Comparison of ENCODE assay signal across 20 cellular contexts in genomic region chr18:63881851-63882250, GRCh38. TPM values are rescaled to one million over a fixed set of nuclear protein-coding genes. Genes with fewer than 3 reads are reported as not detected.
A peak's percentile ranks its signal among the peaks of the same experiment; 100 is the strongest.
DNase-seq lines count a peak whose midpoint lies in the region; ATAC-seq, FAIRE-seq and TF ChIP-seq lines count a peak whose summit lies in the region.
"Had no signal": no experiment of that assay in that cellular context is flagged by ENCODE, and none has a peak within 500 bp of the region (broad histone marks: within the 10 kb centered on the region; RNA-seq: fewer than 3 reads in every experiment).

No MANE protein-coding gene starts in this region.

- no peaks in the 10 kb centered on the region for H3K4me1 Mint-ChIP-seq in WTC11
- H3K4me1 Mint-ChIP-seq: activated naive CD8-positive, alpha-beta T cell treated with anti-CD3 and anti-CD28 coated beads, Interleukin-2, amount 10 ng/mL, durations not matched to agents 7 days and 5 days had no signal

- peaks cover 80% of the 10 kb centered on the region for H3K4me1 ChIP-seq in keratinocyte (ENCODE audit: control insufficient read depth, extremely low read depth, insufficient read depth, low read length)
- peaks cover 0 to 9% (median 0%) of the 10 kb centered on the region in 4 donors for H3K4me1 ChIP-seq in tibial artery
- H3K4me1 ChIP-seq: transverse colon had no signal

- DNase-seq in Daoy (ENCODE audit: low read depth) = peak; percentile 46
- peak; percentile 71 for DNase-seq in HCEC 1CT
- DNase-seq in astrocyte of the spinal cord (ENCODE audit: low read depth, low spot score) = peak; percentile 10
- DNase-seq in keratinocyte (ENCODE audit: low read depth, low spot score) = no peak
- no peak for DNase-seq in central memory CD4-positive, alpha-beta T cell
- DNase-seq in WTC11 (ENCODE audit: low spot score) = no peak
- no peak for DNase-seq in tibial artery
- DNase-seq: activated CD8-positive, alpha-beta memory T cell treated with anti-CD3 and anti-CD28 coated beads, Interleukin-2, amount 50 U/mL, for 48 hours; activated naive CD8-positive, alpha-beta T cell treated with anti-CD3 and anti-CD28 coated beads, Interleukin-2, amount 10 ng/mL, durations not matched to agents 7 days and 5 days; CD4-positive, alpha-beta T cell; NCI-H1105; stimulated activated CD8-positive, alpha-beta memory T cell treated with anti-CD3 and anti-CD28 coated beads, Interleukin-4, amount 100 ng/mL, for 48 hours; transverse colon had no signal

- H3K9me1 ChIP-seq in keratinocyte (ENCODE audit: control insufficient read depth, extremely low read depth, insufficient read depth, low read length) = no peaks in the 10 kb centered on the region

- peak overlapping the region; percentile 98 for H3K27ac ChIP-seq in keratinocyte (ENCODE audit: control insufficient read depth, insufficient read depth, low read length)
- H3K27ac ChIP-seq in tibial artery = no peak overlapping the region
- H3K27ac ChIP-seq: esophagus muscularis mucosa, transverse colon, VCaP had no signal

- FAIRE-seq in keratinocyte (lab: Jason Lieb, UNC) = peak; percentile 90
- FAIRE-seq: colon had no signal

- CTCF ChIA-PET in WTC11 (lab: Charles Lee) = no interaction called here

- TF ChIP-seq CTCF in astrocyte of the spinal cord (IDR thresholded peaks at IDR 0.05; ENCODE audit: low read depth, low read length) = no peak
- no peak for TF ChIP-seq CTCF in keratinocyte (optimal IDR thresholded peaks at IDR 0.05 in 1 of 3, IDR thresholded peaks at IDR 0.05 in 1 of 3, conservative IDR thresholded peaks at IDR 0.05 in 1 of 3; ENCODE audit: extremely low read depth in 1 of 3, insufficient read depth in 2 of 3, low read length in 3 of 3)
- TF ChIP-seq CTCF in WTC11 (IDR thresholded peaks at IDR 0.05) = no peak
- no peak for TF ChIP-seq CTCF in tibial artery (IDR thresholded peaks at IDR 0.05)

- H2AFZ ChIP-seq in keratinocyte (ENCODE audit: control insufficient read depth, low read length) = no peak overlapping the region

- POLR2A ChIA-PET in WTC11 (lab: Charles Lee) = no interaction called here

- no peaks in the 10 kb centered on the region for H4K20me1 ChIP-seq in keratinocyte (ENCODE audit: control insufficient read depth, extremely low read depth, insufficient read depth, low read length)

- H3K27me3 Mint-ChIP-seq in WTC11 (ENCODE audit: low read depth) = no peaks in the 10 kb centered on the region

- H3K27ac Mint-ChIP-seq in WTC11 = no peak overlapping the region
- H3K27ac Mint-ChIP-seq: activated naive CD8-positive, alpha-beta T cell treated with anti-CD3 and anti-CD28 coated beads, Interleukin-2, amount 10 ng/mL, durations not matched to agents 7 days and 5 days; CD4-positive, alpha-beta T cell had no signal

- no peaks in the 10 kb centered on the region for H3K36me3 Mint-ChIP-seq in WTC11
- H3K36me3 Mint-ChIP-seq: activated naive CD8-positive, alpha-beta T cell treated with anti-CD3 and anti-CD28 coated beads, Interleukin-2, amount 10 ng/mL, durations not matched to agents 7 days and 5 days had no signal

- H3K79me2 ChIP-seq in keratinocyte (ENCODE audit: control insufficient read depth, insufficient read depth, low read length) = no peaks in the 10 kb centered on the region

- H3K9me3 Mint-ChIP-seq in WTC11 = no peaks in the 10 kb centered on the region
- H3K9me3 Mint-ChIP-seq: activated naive CD8-positive, alpha-beta T cell treated with anti-CD3 and anti-CD28 coated beads, Interleukin-2, amount 10 ng/mL, durations not matched to agents 7 days and 5 days; CD4-positive, alpha-beta T cell had no signal

- intact Hi-C loops in tibial artery (cut with DNase I; ENCODE audit: low total_unique reads) = no loop called here

- H3K27me3 ChIP-seq in keratinocyte (ENCODE audit: control insufficient read depth, extremely low read depth, insufficient read depth, low read length) (no peaks in the 10 kb centered on the region), tibial artery (no peaks in the 10 kb centered on the region)
- H3K27me3 ChIP-seq: esophagus muscularis mucosa, transverse colon had no signal

- peak overlapping the region; percentile 67 for H3K4me2 ChIP-seq in keratinocyte (ENCODE audit: control insufficient read depth, extremely low read depth, insufficient read depth, low read depth, low read length)

- dilution Hi-C loops in keratinocyte (cut with MboI; ENCODE audit: extremely low pct_ligation_motif_present, low sequenced_read_pairs) = no loop called here

- no peak for ATAC-seq in WTC11

- H3K9me3 ChIP-seq in keratinocyte (ENCODE audit: control insufficient read depth, low read depth, low read length) (no peaks in the 10 kb centered on the region), tibial artery (no peaks in the 10 kb centered on the region)
- H3K9me3 ChIP-seq: esophagus muscularis mucosa, transverse colon had no signal

- in situ Hi-C loops in astrocyte of the spinal cord (cut with HindIII; ENCODE audit: low sequenced_read_pairs) = no loop called here

- H3K4me3 Mint-ChIP-seq in WTC11 = no peak overlapping the region
- H3K4me3 Mint-ChIP-seq: activated naive CD8-positive, alpha-beta T cell treated with anti-CD3 and anti-CD28 coated beads, Interleukin-2, amount 10 ng/mL, durations not matched to agents 7 days and 5 days; CD4-positive, alpha-beta T cell had no signal

- H3K9ac ChIP-seq in keratinocyte (ENCODE audit: control insufficient read depth, extremely low read depth, insufficient read depth, low read length) = peak overlapping the region; percentile 72

- H3K4me3 ChIP-seq in astrocyte of the spinal cord (ENCODE audit: low read depth, low read length) (no peak overlapping the region), keratinocyte (ENCODE audit: control insufficient read depth in 2 of 3, extremely low read depth in 1 of 3, insufficient read depth in 2 of 3, low read depth in 1 of 3, low read length in 3 of 3) (no peak overlapping the region), tibial artery (no peak overlapping the region)
- H3K4me3 ChIP-seq: esophagus muscularis mucosa, lung, transverse colon had no signal

- H3K36me3 ChIP-seq in keratinocyte (ENCODE audit: control insufficient read depth in 2 of 2, extremely low read depth in 1 of 2, insufficient read depth in 2 of 2, low read length in 2 of 2) (no peaks in the 10 kb centered on the region), tibial artery (no peaks in the 10 kb centered on the region)
- H3K36me3 ChIP-seq: esophagus muscularis mucosa, transverse colon had no signal

TF ChIP-seq in WTC11, 78 proteins besides CTCF, POLR2A, EP300 and RAD21 (continues in another document):
- TF ChIP-seq SOX15 (CRISPR knock-in tag; IDR thresholded peaks at IDR 0.05) (no peak), ELF4 (CRISPR knock-in tag; IDR thresholded peaks at IDR 0.05; ENCODE audit: low read depth) (no peak), ZNF317 (CRISPR knock-in tag; IDR thresholded peaks at IDR 0.05; ENCODE audit: borderline replicate concordance, low read depth) (no peak), HMGXB4 (CRISPR knock-in tag; IDR thresholded peaks at IDR 0.05) (no peak)

RNA-seq across cellular contexts. Expression of gene SERPINB2, which starts 5.7 kb away (rescaled TPM):
- total RNA-seq in Daoy (2014; rRNA removed; shearing (Covaris generic)) = 17.2 and 18.1 TPM in 2 replicates
- polyA plus RNA-seq in keratinocyte = 555 to 1,052 TPM (median 733 TPM) in 3 replicates
- 712 TPM for polyA plus RNA-seq in keratinocyte (2011; ENCODE audit: low read depth)
- 414 and 847 TPM in 2 replicates for polyA plus RNA-seq in keratinocyte (2011; cell fraction: cytosol; rRNA removed)
- 2,301 and 2,504 TPM in 2 replicates for polyA plus RNA-seq in keratinocyte (2011; cell fraction: nucleus; rRNA removed)
- polyA plus RNA-seq in keratinocyte (2012; ENCODE audit: low replicate concordance) = 233 and 890 TPM in 2 replicates
- 174 to 585 TPM (median 505 TPM) in 3 replicates for polyA minus RNA-seq in keratinocyte
- 251 TPM for polyA minus RNA-seq in keratinocyte (2011; cell fraction: cytosol; rRNA and poly(A)+ RNA removed)
- 720 and 1,118 TPM in 2 replicates for polyA minus RNA-seq in keratinocyte (2011; cell fraction: nucleus; rRNA and poly(A)+ RNA removed)
- not detected in 3 replicates for total RNA-seq in WTC11 (2021)
- total RNA-seq: G401, renal cortical epithelial cell had no signal
- polyA plus RNA-seq: neural cell had no signal

RNA-seq across cellular contexts. Expression of gene SERPINB10, which starts 25.9 kb away (rescaled TPM):
- 1.5 and 9.9 TPM in 2 replicates for total RNA-seq in Daoy (2014; rRNA removed; shearing (Covaris generic))
- 4.2 to 10.1 TPM (median 5.8 TPM) in 3 replicates for polyA plus RNA-seq in keratinocyte
- polyA plus RNA-seq in keratinocyte (2011; ENCODE audit: low read depth) = 247 TPM
- polyA plus RNA-seq in keratinocyte (2011; cell fraction: cytosol; rRNA removed) = 2.1 and 3.8 TPM in 2 replicates
- polyA plus RNA-seq in keratinocyte (2011; cell fraction: nucleus; rRNA removed) = 25.8 and 26.4 TPM in 2 replicates
- 2.2 and 3.9 TPM in 2 replicates for polyA plus RNA-seq in keratinocyte (2012; ENCODE audit: low replicate concordance)
- polyA minus RNA-seq in keratinocyte = 0.23 to 6.9 TPM (median 2.7 TPM) in 3 replicates
- polyA minus RNA-seq in keratinocyte (2011; cell fraction: cytosol; rRNA and poly(A)+ RNA removed) = 1.5 TPM
- 5.9 and 17.1 TPM in 2 replicates for polyA minus RNA-seq in keratinocyte (2011; cell fraction: nucleus; rRNA and poly(A)+ RNA removed)
- not detected in 3 replicates for total RNA-seq in WTC11 (2021)
- total RNA-seq: activated naive CD8-positive, alpha-beta T cell treated with anti-CD3 and anti-CD28 coated beads, Interleukin-2, amount 10 ng/mL, durations not matched to agents 7 days and 5 days; CD4-positive, alpha-beta T cell; G401; renal cortical epithelial cell; transverse colon had no signal
- polyA plus RNA-seq: neural cell had no signal

Comparison
In these comparisons a context has a peak if more than half of its experiments do, and no peak if none do; other contexts are left out.
1. DNase-seq: peak in Daoy (single experiment), HCEC 1CT (single experiment) and astrocyte of the spinal cord (single experiment); none in keratinocyte (single experiment), central memory CD4-positive, alpha-beta T cell (single experiment), WTC11 (single experiment) and tibial artery (0 of 2).
2. RNA of gene SERPINB2, which starts 5.7 kb away (total RNA-seq): 17.2 to 18.1 TPM in Daoy; not detected in WTC11; every median in the first group is over 10 times any median in the second.